ENCODE assay signal across 9 cellular contexts in the genomic region with DNA sequence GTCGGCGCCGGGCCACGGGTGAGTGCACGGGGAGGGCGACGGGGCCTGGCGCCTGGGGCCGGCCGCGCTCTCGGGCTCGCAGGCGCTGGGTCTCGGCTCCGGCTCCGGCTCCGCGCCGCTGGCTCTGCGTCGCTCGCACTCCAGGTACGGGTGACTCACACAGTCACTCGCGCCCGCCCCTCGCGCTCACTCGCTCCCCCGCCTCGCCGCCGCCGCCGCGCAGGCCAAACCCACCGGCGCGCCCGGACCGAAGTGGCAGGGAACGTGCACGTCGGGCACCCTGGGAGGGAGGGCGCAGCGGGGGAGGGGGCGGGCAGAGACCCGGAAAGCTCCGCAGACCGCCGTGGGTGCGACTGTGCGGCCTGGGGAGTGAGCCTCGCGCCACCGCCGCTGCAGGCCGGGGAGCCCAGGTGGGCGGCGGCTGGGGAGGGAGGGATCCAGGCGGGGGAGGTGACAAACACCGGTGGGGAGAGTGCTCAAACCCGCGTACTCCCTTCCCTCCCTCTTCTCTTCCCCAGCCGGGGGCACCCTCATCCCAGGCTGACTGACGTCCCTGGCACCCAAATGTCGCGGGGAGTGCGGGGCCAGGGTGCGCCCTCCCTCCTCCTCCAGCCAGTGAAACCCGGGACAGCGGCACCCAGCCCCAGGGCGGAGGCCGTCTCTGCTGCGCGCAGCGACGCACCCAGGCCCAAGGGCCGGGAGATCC.
DNase-seq lines count a peak whose midpoint lies in the region; ATAC-seq and TF ChIP-seq lines count a peak whose summit lies in the region.
"Had no signal": no experiment of that assay in that cellular context is flagged by ENCODE, and none has a peak within 500 bp of the region (broad histone marks: within the 10 kb centered on the region; RNA-seq: fewer than 3 reads in every experiment).

No MANE protein-coding gene starts in this region.

- peak; percentile 47 for TF ChIP-seq POLR2A in transverse colon (IDR thresholded peaks at IDR 0.05)

- peak; percentile 63 for ATAC-seq in GM18519 (IDR thresholded peaks at IDR 0.05; ENCODE audit: low FRiP score, unreplicated experiment)
- ATAC-seq in activated CD8-positive, alpha-beta T cell treated with anti-CD3 and anti-CD28 coated beads for 36 hours, result peak; percentile 93
- no peak for ATAC-seq in GM19455 (IDR thresholded peaks at IDR 0.05; ENCODE audit: unreplicated experiment)

- H3K4me1 ChIP-seq in neutrophil (ENCODE audit: control insufficient read depth in 1 of 2, insufficient read depth in 1 of 2, low read depth in 1 of 2, low read length in 1 of 2) (peaks cover 12 to 20% of the 10 kb centered on the region in 2 experiments), transverse colon (peaks cover 4 to 46% (median 11%) of the 10 kb centered on the region in 4 donors)

- H3K27ac ChIP-seq in neutrophil (no peak overlapping the region), transverse colon (peak overlapping the region; percentile 47 to 75 (median 70))

- H3K9me3 ChIP-seq in neutrophil, result no peaks in the 10 kb centered on the region
- H3K9me3 ChIP-seq in transverse colon, result no peaks in the 10 kb centered on the region

- WGBS in transverse colon (ENCODE audit: low coverage in 1 of 2), 2 donors, result 3% methylated on average over 34 of the region's 80 CpGs; no CpG with 5 or more reads in 1 of the 2 donors

- peak overlapping the region; percentile 50 for H3K4me3 Mint-ChIP-seq in activated CD8-positive, alpha-beta T cell treated with anti-CD3 and anti-CD28 coated beads for 36 hours

- TF ChIP-seq EP300 in transverse colon (IDR thresholded peaks at IDR 0.05; ENCODE audit: low read depth), result no peak

- intact Hi-C loops in activated CD8-positive, alpha-beta T cell treated with anti-CD3 and anti-CD28 coated beads for 36 hours (cut with micrococcal nuclease), result no loop called here
- intact Hi-C loops in transverse colon (cut with DNase I; ENCODE audit: low total_unique reads), result no loop called here

- CTCF ChIA-PET in activated CD8-positive, alpha-beta T cell treated with anti-CD3 and anti-CD28 coated beads for 36 hours (lab: Charles Lee), result no interaction called here

- in situ Hi-C loops in transverse colon (cut with MboI; ENCODE audit: low pct_ligation_motif_present in 1 of 4, low pct_unique_long_range_greater_than_20kb in 1 of 4, low sequenced_read_pairs in 3 of 4), result no loop called here

- peaks cover 53% of the 10 kb centered on the region for H3K27me3 Mint-ChIP-seq in activated CD8-positive, alpha-beta T cell treated with anti-CD3 and anti-CD28 coated beads for 36 hours

- H3K4me1 Mint-ChIP-seq in activated CD8-positive, alpha-beta T cell treated with anti-CD3 and anti-CD28 coated beads for 36 hours (ENCODE audit: low read depth), result peaks cover 5% of the 10 kb centered on the region

- H3K27me3 ChIP-seq in neutrophil, result peaks cover 87% of the 10 kb centered on the region
- peaks cover 27% of the 10 kb centered on the region for H3K27me3 ChIP-seq in transverse colon

- peak overlapping the region; percentile 13 for H3K4me3 ChIP-seq in fibroblast of villous mesenchyme (ENCODE audit: low read depth, low read length)
- H3K4me3 ChIP-seq in neutrophil (ENCODE audit: low read depth in 1 of 2, low read length in 1 of 2), result peak overlapping the region; percentile 67 to 81
- H3K4me3 ChIP-seq in transverse colon, result peak overlapping the region; percentile 14 to 66 (median 46)

- H3K36me3 ChIP-seq in neutrophil, result no peaks in the 10 kb centered on the region
- no peaks in the 10 kb centered on the region for H3K36me3 ChIP-seq in transverse colon

- no peak overlapping the region for H3K27ac Mint-ChIP-seq in activated CD8-positive, alpha-beta T cell treated with anti-CD3 and anti-CD28 coated beads for 36 hours
- H3K27ac Mint-ChIP-seq: T-helper 1 cell treated with Interleukin-12 subunit alpha and Interleukin-12 subunit beta and Interleukin-4 antibody, amounts not matched to agents 30 μg/mL and 1 μg/mL, for 36 hours had no signal

- no peaks in the 10 kb centered on the region for H3K9me3 Mint-ChIP-seq in activated CD8-positive, alpha-beta T cell treated with anti-CD3 and anti-CD28 coated beads for 36 hours
- H3K9me3 Mint-ChIP-seq: T-helper 1 cell treated with Interleukin-12 subunit alpha and Interleukin-12 subunit beta and Interleukin-4 antibody, amounts not matched to agents 30 μg/mL and 1 μg/mL, for 36 hours had no signal

- POLR2A ChIA-PET in activated CD8-positive, alpha-beta T cell treated with anti-CD3 and anti-CD28 coated beads for 36 hours (lab: Charles Lee), result no interaction called here

- DNase-seq in HuH-7.5 (ENCODE audit: low spot score) (peak; percentile 45), fibroblast of villous mesenchyme (ENCODE audit: low read depth) (no peak), transverse colon (peak; percentile 66), NCI-H524 treated with DMSO at 0.1 percent for 48 hours (lab: John Stamatoyannopoulos, UW) (no peak)
- DNase-seq in activated CD8-positive, alpha-beta T cell treated with anti-CD3 and anti-CD28 coated beads for 36 hours, result peak; percentile 63

- H3K36me3 Mint-ChIP-seq in activated CD8-positive, alpha-beta T cell treated with anti-CD3 and anti-CD28 coated beads for 36 hours (ENCODE audit: low read depth), result no peaks in the 10 kb centered on the region

- TF ChIP-seq CTCF in activated CD8-positive, alpha-beta T cell treated with anti-CD3 and anti-CD28 coated beads for 36 hours (IDR thresholded peaks at IDR 0.05), result no peak
- TF ChIP-seq CTCF in fibroblast of villous mesenchyme (IDR thresholded peaks at IDR 0.05; ENCODE audit: insufficient read depth, low read depth, low read length) (no peak), neutrophil (IDR thresholded peaks at IDR 0.05) (no peak), transverse colon (IDR thresholded peaks at IDR 0.05) (no peak)

Comparison
In these comparisons a context has a peak if more than half of its experiments do, and no peak if none do; other contexts are left out.
1. DNase-seq: peak in HuH-7.5 (single experiment), activated CD8-positive, alpha-beta T cell treated with anti-CD3 and anti-CD28 coated beads for 36 hours (single experiment) and transverse colon (single experiment); none in fibroblast of villous mesenchyme (single experiment) and NCI-H524 treated with DMSO at 0.1 percent for 48 hours (single experiment).
2. H3K4me3 ChIP-seq: peak in every context shown above with its lines; median percentile 74 in neutrophil; 46 in transverse colon; 13 in fibroblast of villous mesenchyme.